In genomic region chr7:98459529-98459928, GRCh38 we compare ENCODE assay signal across 23 cellular contexts. TPM values are rescaled to one million over a fixed set of nuclear protein-coding genes. Genes with fewer than 3 reads are reported as not detected.
A peak's percentile ranks its signal among the peaks of the same experiment; 100 is the strongest.
DNase-seq lines count a peak whose midpoint lies in the region; ATAC-seq, FAIRE-seq and TF ChIP-seq lines count a peak whose summit lies in the region.
"Had no signal": no experiment of that assay in that cellular context is flagged by ENCODE, and none has a peak within 500 bp of the region (broad histone marks: within the 10 kb centered on the region; RNA-seq: fewer than 3 reads in every experiment).

No MANE protein-coding gene starts in this region.

- TF ChIP-seq CTCF in HepG2 (CRISPR knock-in tag; IDR thresholded peaks at IDR 0.05) (no peak), right lobe of liver (IDR thresholded peaks at IDR 0.05) (no peak), H1 (IDR thresholded peaks at IDR 0.05; ENCODE audit: control extremely low read depth in 1 of 3, insufficient read depth in 1 of 3, low read depth in 1 of 3, low read length in 3 of 3) (no peak), type B pancreatic cell (conservative IDR thresholded peaks at IDR 0.05) (no peak)

- in situ Hi-C loops in HepG2 (cut with HindIII; ENCODE audit: extremely low pct_ligation_motif_present, low pct_unique_long_range_greater_than_20kb), result no loop called here

- no peak overlapping the region for H2BK15ac ChIP-seq in H1 (ENCODE audit: low read length)

- ATAC-seq in HepG2 (peak; percentile 57), right lobe of liver (no peak), HG03045 (IDR thresholded peaks at IDR 0.05; ENCODE audit: unreplicated experiment) (no peak), HG03457 (IDR thresholded peaks at IDR 0.05; ENCODE audit: unreplicated experiment) (no peak)

- H4K20me1 ChIP-seq in HepG2 (ENCODE audit: insufficient read depth, low read length), result no peaks in the 10 kb centered on the region
- H4K20me1 ChIP-seq in H1 (replicated peaks in 1 of 2; ENCODE audit: control insufficient read depth in 1 of 2, insufficient read depth in 2 of 2, low read length in 2 of 2), result no peaks in the 10 kb centered on the region

- TF ChIP-seq RAD21 in HepG2 (CRISPR knock-in tag; IDR thresholded peaks at IDR 0.05), result no peak
- TF ChIP-seq RAD21 in H1 (IDR thresholded peaks at IDR 0.05 in 1 of 2, conservative IDR thresholded peaks at IDR 0.05 in 1 of 2; ENCODE audit: low read depth in 2 of 2, low read length in 2 of 2), result no peak

- H2BK5ac ChIP-seq in H1 (ENCODE audit: low read depth, low read length), result no peak overlapping the region

- no peak overlapping the region for H2AK5ac ChIP-seq in H1 (ENCODE audit: low read depth, low read length)

- peak overlapping the region; percentile 85; the same call in 1 of the 2 replicates for H4K8ac ChIP-seq in H1 (ENCODE audit: extremely low read depth, insufficient read depth, low read length)

- intact Hi-C loops in HepG2 (cut with micrococcal nuclease; ENCODE audit: unreplicated experiment), result no loop called here
- intact Hi-C loops in right lobe of liver (cut with DNase I), result no loop called here

- H3K4me2 ChIP-seq in HepG2 (ENCODE audit: low read depth, low read length) (no peak overlapping the region; the same call in 1 of the 2 replicates), H1 (ENCODE audit: insufficient read depth in 1 of 2, low read depth in 2 of 2, low read length in 2 of 2) (no peak overlapping the region)

- H3K36me3 ChIP-seq in HepG2 (replicated peaks in 1 of 2; ENCODE audit: control insufficient read depth in 1 of 2, insufficient read depth in 2 of 2, low read length in 2 of 2) (no peaks in the 10 kb centered on the region), right lobe of liver (no peaks in the 10 kb centered on the region), H1 (ENCODE audit: control insufficient read depth in 2 of 4, insufficient read depth in 4 of 4, low read length in 3 of 4) (no peaks in the 10 kb centered on the region)
- H3K36me3 ChIP-seq: MG63, Peyer's patch, SJSA1 had no signal

- H3K23ac ChIP-seq in H1 (ENCODE audit: insufficient read length), result no peak overlapping the region

- no peak overlapping the region for H4K91ac ChIP-seq in H1 (replicated peaks; ENCODE audit: insufficient read length, low read length)

- CTCF ChIA-PET in HepG2 (lab: Yijun Ruan, JAX; ENCODE audit: low intra/inter-chr PET ratio, low total read pairs), result no interaction called here
- CTCF ChIA-PET in H1 (lab: Charles Lee; ENCODE audit: partially characterized antibody), result interaction anchor here (0.6 to 1.7 kb wide), 5 partner anchors 13 to 158 kb away, joined by 3 to 6 read pairs (median 3); partner anchors contain the start of gene NPTX2

- no peak overlapping the region for H3K14ac ChIP-seq in H1 (ENCODE audit: insufficient read length)

- H3K27ac ChIP-seq in HepG2 (ENCODE audit: extremely low read length, insufficient read depth, low read length) (no peak overlapping the region), right lobe of liver (no peak overlapping the region), H1 (ENCODE audit: low read depth, low read length) (no peak overlapping the region)
- H3K27ac ChIP-seq: 22Rv1, Peyer's patch, SJSA1 had no signal

- H3K27me3 ChIP-seq in HepG2 (ENCODE audit: control insufficient read depth in 1 of 2, insufficient read depth in 2 of 2, low read length in 2 of 2), result peaks cover 1 to 19% of the 10 kb centered on the region in 2 experiments; a peak in 3 of 5 replicates
- no peaks in the 10 kb centered on the region for H3K27me3 ChIP-seq in right lobe of liver
- H3K27me3 ChIP-seq in H1 (replicated peaks in 1 of 4; ENCODE audit: control insufficient read depth in 3 of 4, extremely low read depth in 1 of 4, insufficient read depth in 3 of 4, low read length in 3 of 4), result no peaks in the 10 kb centered on the region; a peak in 1 of 7 replicates
- H3K27me3 ChIP-seq: MG63, Peyer's patch, SJSA1 had no signal

- no peaks in the 10 kb centered on the region for H3K9me3 Mint-ChIP-seq in type B pancreatic cell

- TF ChIP-seq EP300 in HepG2 (IDR thresholded peaks at IDR 0.05; ENCODE audit: low read depth in 2 of 2, low read length in 2 of 2), result no peak
- no peak for TF ChIP-seq EP300 in HepG2 (CRISPR knock-in tag; IDR thresholded peaks at IDR 0.05; ENCODE audit: borderline replicate concordance)
- TF ChIP-seq EP300 in H1 (IDR thresholded peaks at IDR 0.05; ENCODE audit: borderline replicate concordance in 1 of 2, low read depth in 2 of 2, low read length in 2 of 2), result no peak

- H3K4me3 ChIP-seq in HepG2 (replicated peaks in 1 of 3; ENCODE audit: insufficient read depth in 1 of 3, low read depth in 2 of 3, low read length in 3 of 3) (no peak overlapping the region), right lobe of liver (no peak overlapping the region), H1 (ENCODE audit: extremely low read depth in 1 of 4, insufficient read depth in 2 of 4, low read depth in 3 of 4, low read length in 4 of 4) (no peak overlapping the region)
- H3K4me3 ChIP-seq: MG63, Peyer's patch, SJSA1 had no signal

- H2BK12ac ChIP-seq in H1 (ENCODE audit: low read depth, low read length), result no peak overlapping the region

- POLR2A ChIA-PET in HepG2 (lab: Yijun Ruan, JAX) (no interaction called here), H1 (lab: Charles Lee; ENCODE audit: partially characterized antibody) (interaction anchor here (0.6 kb wide), 1 partner anchor 12 kb away, joined by 3 read pairs; no protein-coding TSS in a partner anchor)

- H3K4me1 ChIP-seq in HepG2 (ENCODE audit: insufficient read depth, low read length) (peaks cover 8% of the 10 kb centered on the region; the same call in 1 of the 2 replicates), right lobe of liver (no peaks in the 10 kb centered on the region), H1 (replicated peaks in 1 of 4; ENCODE audit: control insufficient read depth in 3 of 4, insufficient read depth in 4 of 4, low read length in 3 of 4) (peaks cover 0 to 3% (median 0%) of the 10 kb centered on the region in 4 experiments; a peak in 1 of 7 replicates)
- H3K4me1 ChIP-seq: Peyer's patch, SJSA1 had no signal

- H3K9ac ChIP-seq in HepG2 (ENCODE audit: insufficient read depth, low read depth, low read length), result no peak overlapping the region
- no peak overlapping the region for H3K9ac ChIP-seq in H1 (replicated peaks in 1 of 4; ENCODE audit: extremely low read depth in 1 of 4, low read depth in 3 of 4, low read length in 3 of 4)

- no peak overlapping the region for H3K56ac ChIP-seq in H1 (replicated peaks; ENCODE audit: insufficient read length, low read depth, low read length)

- H3K23me2 ChIP-seq in H1 (ENCODE audit: low read depth, low read length), result no peaks in the 10 kb centered on the region

- H2BK120ac ChIP-seq in H1 (replicated peaks; ENCODE audit: low read depth, low read length), result no peak overlapping the region

- H3K4ac ChIP-seq in H1 (replicated peaks; ENCODE audit: insufficient read length, low read depth, low read length), result no peak overlapping the region

- H3K18ac ChIP-seq in H1 (ENCODE audit: extremely low read depth, low read length), result no peak overlapping the region

- TF ChIP-seq POLR2A in HepG2 (IDR thresholded peaks at IDR 0.05; ENCODE audit: insufficient read depth in 1 of 2, low read depth in 2 of 2, low read length in 2 of 2), result no peak
- TF ChIP-seq POLR2A in right lobe of liver (IDR thresholded peaks at IDR 0.05), result no peak
- no peak for TF ChIP-seq POLR2A in H1 (IDR thresholded peaks at IDR 0.05; ENCODE audit: control extremely low read depth in 1 of 2, low read depth in 2 of 2, low read length in 2 of 2)

- WGBS in HepG2 (ENCODE audit: low lambda C conversion rate), result 29% methylated on average over 4 of the region's 4 CpGs
- 92% methylated on average over 2 of the region's 4 CpGs for WGBS in right lobe of liver (ENCODE audit: insufficient coverage, low coverage, low lambda C conversion rate, missing lambda C conversion rate)
- 72% methylated on average over 4 of the region's 4 CpGs; no CpG with 5 or more reads in 1 of the 2 experiments for WGBS in H1 (ENCODE audit: extremely low coverage in 1 of 2, insufficient coverage in 1 of 2, insufficient read length in 1 of 2, insufficient replicate concordance in 2 of 2, low coverage in 1 of 2, low lambda C conversion rate in 2 of 2, missing lambda C conversion rate in 1 of 2), 2 experiments

- H3K79me2 ChIP-seq in HepG2 (ENCODE audit: insufficient read depth, low read length) (no peaks in the 10 kb centered on the region), H1 (ENCODE audit: control insufficient read depth in 1 of 2, insufficient read depth in 2 of 2, low read length in 2 of 2) (no peaks in the 10 kb centered on the region)

- H4K5ac ChIP-seq in H1 (ENCODE audit: insufficient read length, low read depth, low read length), result no peak overlapping the region

- DNase-seq in NCI-H1092 treated with DMSO at 0.1 percent for 48 hours (lab: John Stamatoyannopoulos, UW), result peak; percentile 9
- no peak for DNase-seq in NCI-H1092 (lab: John Stamatoyannopoulos, UW)
- no peak for DNase-seq in HepG2 (ENCODE audit: low spot score)
- no peak for DNase-seq in right lobe of liver
- DNase-seq in H1 (ENCODE audit: low read depth in 1 of 2, low spot score in 2 of 2), result no peak
- DNase-seq in type B pancreatic cell (ENCODE audit: extremely low spot score, unreplicated experiment), result no peak
- DNase-seq: AML-193; DND-41; Kasumi-1; MG63; NCI-H1048; NCI-H1694 treated with DMSO at 0.1 percent for 48 hours; NCI-H524; NK-92 treated with Interleukin-12 subunit alpha and Interleukin-12 subunit beta, amount 100 ng/mL, for 24 hours; Peyer's patch; SW 1271 had no signal

- H2AFZ ChIP-seq in HepG2 (ENCODE audit: low read length), result no peak overlapping the region
- 0 out of 2 replicates have a peak overlapping the region, but pooled peaks have one; percentile 21 for H2AFZ ChIP-seq in H1 (ENCODE audit: low read length)

- H3K4me1 Mint-ChIP-seq in type B pancreatic cell (ENCODE audit: unreplicated experiment), result no peaks in the 10 kb centered on the region

- peaks cover 4% of the 10 kb centered on the region for H3K27me3 Mint-ChIP-seq in type B pancreatic cell
- H3K27me3 Mint-ChIP-seq: IgD-negative memory B cell had no signal

- H3K27ac Mint-ChIP-seq in type B pancreatic cell, result no peak overlapping the region
- H3K27ac Mint-ChIP-seq: IgD-negative memory B cell had no signal

- H3K79me1 ChIP-seq in H1 (ENCODE audit: low read depth, low read length), result no peaks in the 10 kb centered on the region

- no TSS peak for BruUV-seq in HepG2 (replicated peaks; lab: Mats Ljungman, UMichigan)

- H2BK20ac ChIP-seq in H1 (ENCODE audit: low read length), result no peak overlapping the region

- no peaks in the 10 kb centered on the region for H3K36me3 Mint-ChIP-seq in type B pancreatic cell
- H3K36me3 Mint-ChIP-seq: IgD-negative memory B cell had no signal

- H3K9me3 ChIP-seq in HepG2 (ENCODE audit: low read length) (no peaks in the 10 kb centered on the region), right lobe of liver (no peaks in the 10 kb centered on the region), H1 (ENCODE audit: insufficient read depth in 2 of 2, low read depth in 1 of 2, low read length in 1 of 2) (peaks cover 4 to 7% of the 10 kb centered on the region in 2 experiments; a peak in 1 of 4 replicates)
- H3K9me3 ChIP-seq: MG63, Peyer's patch, SJSA1 had no signal

- H3K4me3 Mint-ChIP-seq in type B pancreatic cell, result no peak overlapping the region
- H3K4me3 Mint-ChIP-seq: IgD-negative memory B cell had no signal

- no peak for FAIRE-seq in HepG2 (lab: Jason Lieb, UNC)
- FAIRE-seq in H1 (lab: Jason Lieb, UNC), result no peak
- FAIRE-seq: H54, HTR-8/SVneo had no signal

RNA-seq across cellular contexts. Expression of gene BAIAP2L1, which starts 58.6 kb away (rescaled TPM):
- total RNA-seq in HepG2 (2016; rRNA removed; fragmentation: Illumina TruSeq; extraction: Trizol) (13.0 and 13.7 TPM in 2 replicates), right lobe of liver (10 to 100 TPM in 5 of 6 experiments, 1 to 10 TPM in 1; 9.1 to 29.5 (median 25.2) TPM), type B pancreatic cell (ENCODE audit: low replicate concordance) (28.0 and 43.7 TPM in 2 replicates)
- 5.5 and 6.3 TPM in 2 replicates for total RNA-seq in HepG2 (2016; cell fraction: cytosol; rRNA removed; fragmentation: Illumina TruSeq; extraction: Trizol; ENCODE audit: low read depth)
- total RNA-seq in HepG2 (2016; cell fraction: insoluble cytoplasmic fraction; rRNA removed; fragmentation: Illumina TruSeq; extraction: Trizol), result 11.1 and 13.2 TPM in 2 replicates
- total RNA-seq in HepG2 (2016; cell fraction: membrane; rRNA removed; fragmentation: Illumina TruSeq; extraction: Trizol), result 11.9 and 12.9 TPM in 2 replicates
- total RNA-seq in HepG2 (2016; cell fraction: nucleus; rRNA removed; fragmentation: Illumina TruSeq; extraction: Trizol), result 8.6 and 9.2 TPM in 2 replicates
- polyA plus RNA-seq in HepG2 (2011; rRNA removed) (21.5 and 23.3 TPM in 2 replicates), H1 (2011; rRNA removed) (19.2 and 24.7 TPM in 2 replicates)
- polyA plus RNA-seq in HepG2 (2011; cell fraction: cytosol; rRNA removed), result 15.8 and 16.8 TPM in 2 replicates
- polyA plus RNA-seq in HepG2 (2011; cell fraction: nucleus; rRNA removed), result 13.8 and 18.8 TPM in 2 replicates
- 21.3 and 25.8 TPM in 2 replicates for polyA plus RNA-seq in HepG2 (2012)
- polyA plus RNA-seq in HepG2 (2016; cell fraction: cytosol; fragmentation: Illumina TruSeq; extraction: Trizol; ENCODE audit: low read depth), result 11.6 and 12.1 TPM in 2 replicates
- polyA plus RNA-seq in HepG2 (2016; cell fraction: insoluble cytoplasmic fraction; fragmentation: Illumina TruSeq; extraction: Trizol; ENCODE audit: low read depth), result 20.8 and 27.2 TPM in 2 replicates
- polyA plus RNA-seq in HepG2 (2016; cell fraction: membrane; fragmentation: Illumina TruSeq; extraction: Trizol; ENCODE audit: low read depth), result 17.6 and 17.7 TPM in 2 replicates
- 18.6 and 20.4 TPM in 2 replicates for polyA plus RNA-seq in HepG2 (2016; cell fraction: nucleus; fragmentation: Illumina TruSeq; extraction: Trizol; ENCODE audit: insufficient read depth, low read depth)
- 16.5 and 17.8 TPM in 2 replicates for polyA minus RNA-seq in HepG2 (2011; rRNA and poly(A)+ RNA removed; ENCODE audit: low replicate concordance)
- 10.0 and 14.2 TPM in 2 replicates for polyA minus RNA-seq in HepG2 (2011; cell fraction: cytosol; rRNA and poly(A)+ RNA removed)
- 15.8 and 24.1 TPM in 2 replicates for polyA minus RNA-seq in HepG2 (2011; cell fraction: nucleus; rRNA and poly(A)+ RNA removed)
- total RNA-seq in H1 (2021; fragmentation: NEBNext Ultra II Directional; extraction: Animal tissue kit (Norgen Biotek cat#: 25700)), result 42.0 and 42.9 TPM in 2 replicates
- polyA plus RNA-seq in H1 (2011; cell fraction: cytosol; rRNA removed), result 32.1 TPM
- polyA plus RNA-seq in H1 (2011; cell fraction: nucleus; rRNA removed), result 38.1 TPM
- 29.5 to 32.8 TPM (median 30.9 TPM) in 4 replicates for polyA plus RNA-seq in H1 (2012, experiment 1 of 2)
- polyA plus RNA-seq in H1 (2012, experiment 2 of 2), result 15.6 TPM
- polyA plus RNA-seq in H1 (2013, experiment 1 of 2), result 22.3 TPM
- polyA plus RNA-seq in H1 (2013, experiment 2 of 2), result 21.9 TPM
- 26.8 and 27.1 TPM in 2 replicates for polyA minus RNA-seq in H1 (2011; rRNA and poly(A)+ RNA removed)
- 19.4 TPM for polyA minus RNA-seq in H1 (2011; cell fraction: cytosol; rRNA and poly(A)+ RNA removed)
- 24.1 TPM for polyA minus RNA-seq in H1 (2011; cell fraction: nucleus; rRNA and poly(A)+ RNA removed)
